ENCODE assay signal across 8 cellular contexts in genomic region chr1:68495968-68496679, GRCh38. TPM values are rescaled to one million over a fixed set of nuclear protein-coding genes. Genes with fewer than 3 reads are reported as not detected.
DNase-seq lines count a peak whose midpoint lies in the region; ATAC-seq and TF ChIP-seq lines count a peak whose summit lies in the region.

No MANE protein-coding gene starts in this region.

- ATAC-seq in GM21390 (IDR thresholded peaks at IDR 0.05; ENCODE audit: unreplicated experiment) = peak; percentile 18
- no peak for ATAC-seq in WTC11

- CTCF ChIA-PET in WTC11 (lab: Charles Lee) = interaction anchor here (1.0 to 1.7 kb wide), 2 partner anchors 46 to 48 kb away, joined by 3 to 5 read pairs; partner anchors contain the start of gene RPE65

- H3K4me3 ChIP-seq in testis = peak overlapping the region; percentile 57 to 69

- H3K27ac ChIP-seq in KOPT-K1 (ENCODE audit: low read depth, low read length, poor library complexity, severe bottlenecking) = peak overlapping the region; percentile 97
- peak overlapping the region; percentile 40 to 73 for H3K27ac ChIP-seq in testis

- peaks cover 8% of the 10 kb centered on the region for H3K4me1 ChIP-seq in testis

- WGBS in testis, 2 donors = 7 to 9% methylated on average over 17 to 21 of the region's 21 CpGs

- H3K36me3 Mint-ChIP-seq in WTC11 = peaks cover 20% of the 10 kb centered on the region

- H3K9me3 Mint-ChIP-seq in WTC11 = peaks cover 9% of the 10 kb centered on the region; the same call in 1 of the 2 replicates

- H3K36me3 ChIP-seq in KOPT-K1 (ENCODE audit: insufficient read depth, low read length) (peaks cover 34% of the 10 kb centered on the region), testis (ENCODE audit: low read depth, missing control alignments) (no peaks in the 10 kb centered on the region)

- no peaks in the 10 kb centered on the region for H3K27me3 Mint-ChIP-seq in WTC11 (ENCODE audit: low read depth)

- intact Hi-C loops in testis (cut with DNase I; ENCODE audit: low total_unique reads) = no loop called here

- H3K4me3 Mint-ChIP-seq in WTC11 = peak overlapping the region; percentile 96

- peak overlapping the region; percentile 41; the same call in 1 of the 2 replicates for H3K27ac Mint-ChIP-seq in WTC11

- peak; percentile 14 for DNase-seq in EL
- no peak for DNase-seq in WTC11 (ENCODE audit: low spot score)
- DNase-seq in iPS-NIHi11 (ENCODE audit: low spot score) = peak; percentile 5
- no peak for DNase-seq in testis
- no peak for DNase-seq in NCI-H2196 treated with DMSO at 0.1 percent for 48 hours (lab: John Stamatoyannopoulos, UW; ENCODE audit: unreplicated experiment)
- DNase-seq in COLO829 (ENCODE audit: low spot score) = no peak

- no peaks in the 10 kb centered on the region for H3K27me3 ChIP-seq in testis

- H3K9me3 ChIP-seq in KOPT-K1 (ENCODE audit: insufficient read depth, low read length, poor library complexity, severe bottlenecking) = no peaks in the 10 kb centered on the region
- H3K9me3 ChIP-seq in testis = no peaks in the 10 kb centered on the region

- peaks cover 32% of the 10 kb centered on the region for H3K4me1 Mint-ChIP-seq in WTC11

- POLR2A ChIA-PET in WTC11 (lab: Charles Lee) = interaction anchor here (1.0 kb wide), 1 partner anchor 23 kb away, joined by 3 read pairs; no protein-coding TSS in a partner anchor

- no peak for TF ChIP-seq CTCF in WTC11 (IDR thresholded peaks at IDR 0.05)
- no peak for TF ChIP-seq CTCF in testis (IDR thresholded peaks at IDR 0.05)

- no peak for TF ChIP-seq POLR2A in testis (IDR thresholded peaks at IDR 0.05)

TF ChIP-seq in WTC11, 78 proteins besides CTCF, POLR2A, EP300 and RAD21:
- TF ChIP-seq FOXP1 (CRISPR knock-in tag; IDR thresholded peaks at IDR 0.05; ENCODE audit: borderline replicate concordance) = no peak
- no peak for TF ChIP-seq MLX (CRISPR knock-in tag; IDR thresholded peaks at IDR 0.05)
- no peak for TF ChIP-seq HMGXB4 (CRISPR knock-in tag; IDR thresholded peaks at IDR 0.05)
- TF ChIP-seq NFATC4 (CRISPR knock-in tag; IDR thresholded peaks at IDR 0.05) = no peak
- no peak for TF ChIP-seq NR2C2 (CRISPR knock-in tag; IDR thresholded peaks at IDR 0.05)

RNA-seq across cellular contexts. Expression of gene DEPDC1, which starts 0.8 kb away (rescaled TPM):
- total RNA-seq in WTC11 (2021) = 39.8 to 46.0 TPM (median 44.5 TPM) in 3 replicates
- total RNA-seq in testis = 10 to 100 TPM in 1 of 2 donors, 1 to 10 TPM in 1; 7.7 to 12.7 TPM
- polyA plus RNA-seq in testis (ENCODE audit: insufficient read depth, low read depth, low replicate concordance) = 10.8 TPM

RNA-seq across cellular contexts. Expression of gene RPE65, which starts 46.4 kb away (rescaled TPM):
- total RNA-seq in WTC11 (2021) (not detected in 3 replicates), testis (under 1 TPM in 1 of 2 donors, not detected in 1; 0.16 TPM)
- polyA plus RNA-seq in testis (ENCODE audit: insufficient read depth, low read depth, low replicate concordance) = 0.42 TPM

Comparison
In these comparisons a context has a peak if more than half of its experiments do, and no peak if none do; other contexts are left out.
1. DNase-seq: peak in EL (single experiment) and iPS-NIHi11 (single experiment); none in WTC11 (single experiment), testis (single experiment), NCI-H2196 treated with DMSO at 0.1 percent for 48 hours (single experiment) and COLO829 (single experiment).